ENCODE assay signal across 15 cellular contexts in genomic region chr14:85917631-85918030, GRCh38.
"Had no signal": no experiment of that assay in that cellular context is flagged by ENCODE, and none has a peak within 500 bp of the region (broad histone marks: within the 10 kb centered on the region; RNA-seq: fewer than 3 reads in every experiment).

No MANE protein-coding gene starts in this region.

- H3K27me3 ChIP-seq: cardiac muscle cell, esophagus squamous epithelium, hepatocyte, spleen, tibial nerve, uterus had no signal

- DNase-seq: activated CD4-positive, alpha-beta T cell treated with anti-CD3 and anti-CD28 coated beads, Interleukin-2, amount 50 U/mL, for 4 hours; activated T-cell treated with anti-CD3 and anti-CD28 coated beads for 4 hours; dermis blood vessel endothelial cell; effector memory CD8-positive, alpha-beta T cell; esophagus squamous epithelium; left cardiac atrium; spleen; stimulated activated naive B cell treated with anti-CD40 and anti-IgM and Interleukin-4, amounts not matched to agents 10 μg/mL and 1 μg/mL and 100 μg/mL, for 72 hours; uterus had no signal

- ATAC-seq: effector memory CD8-positive, alpha-beta T cell; left cardiac atrium; natural killer cell treated with Interleukin-12 subunit alpha and Interleukin-12 subunit beta and Interleukin-15 and Interleukin-18, amount 100 ng/mL, for 72 hours; stimulated activated naive B cell treated with anti-CD40 and anti-IgM and Interleukin-4, amounts not matched to agents 10 μg/mL and 1 μg/mL and 100 μg/mL, for 72 hours had no signal

- H3K27ac ChIP-seq: cardiac muscle cell, esophagus squamous epithelium, hepatocyte, parathyroid adenoma, spleen, tibial nerve, uterus, VCaP had no signal

- H3K4me3 ChIP-seq: cardiac muscle cell, esophagus squamous epithelium, hepatocyte, spleen, tibial nerve, uterus had no signal
